ENCODE assay signal across 2 cellular contexts in the genomic region with DNA sequence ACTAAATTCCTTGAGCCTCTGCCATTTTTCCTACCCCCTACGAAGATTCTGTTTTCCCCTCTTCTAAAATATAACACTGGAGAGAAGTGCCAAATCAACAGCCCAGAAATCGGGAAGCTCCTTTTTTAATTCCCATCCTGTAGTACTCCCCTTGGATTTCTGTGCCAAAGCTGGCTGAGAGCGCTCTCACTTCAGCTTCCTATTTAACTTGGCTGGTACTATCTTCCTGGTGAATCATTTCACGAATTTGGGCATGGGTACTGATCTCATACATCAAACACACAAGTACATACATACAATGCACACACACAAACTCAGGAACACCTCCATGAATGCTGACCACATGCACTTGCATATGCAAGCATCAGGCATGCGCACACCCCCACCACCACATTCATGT.
TF ChIP-seq lines count a peak whose summit lies in the region.

No MANE protein-coding gene starts in this region.

TF ChIP-seq in IMR-90, 13 proteins besides CTCF, POLR2A, EP300 and RAD21:
- TF ChIP-seq, protein P1, sequence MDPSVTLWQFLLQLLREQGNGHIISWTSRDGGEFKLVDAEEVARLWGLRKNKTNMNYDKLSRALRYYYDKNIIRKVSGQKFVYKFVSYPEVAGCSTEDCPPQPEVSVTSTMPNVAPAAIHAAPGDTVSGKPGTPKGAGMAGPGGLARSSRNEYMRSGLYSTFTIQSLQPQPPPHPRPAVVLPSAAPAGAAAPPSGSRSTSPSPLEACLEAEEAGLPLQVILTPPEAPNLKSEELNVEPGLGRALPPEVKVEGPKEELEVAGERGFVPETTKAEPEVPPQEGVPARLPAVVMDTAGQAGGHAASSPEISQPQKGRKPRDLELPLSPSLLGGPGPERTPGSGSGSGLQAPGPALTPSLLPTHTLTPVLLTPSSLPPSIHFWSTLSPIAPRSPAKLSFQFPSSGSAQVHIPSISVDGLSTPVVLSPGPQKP (IDR thresholded peaks at IDR 0.05; ENCODE audit: borderline replicate concordance, low read depth, low read length): no peak
- TF ChIP-seq BHLHE40 (IDR thresholded peaks at IDR 0.05; ENCODE audit: low read depth, low read length) (no peak), FOS (IDR thresholded peaks at IDR 0.05; ENCODE audit: low read depth, low read length) (no peak), MXI1 (IDR thresholded peaks at IDR 0.05; ENCODE audit: borderline replicate concordance, low read depth, low read length) (no peak)
TF ChIP-seq in IMR-90: peak in this region for 0.

TF ChIP-seq in H1, 55 proteins besides CTCF, POLR2A, EP300 and RAD21:
- TF ChIP-seq POLR2AphosphoS5 (IDR thresholded peaks at IDR 0.05; ENCODE audit: low read depth, low read length) (no peak), GTF2F1 (IDR thresholded peaks at IDR 0.05; ENCODE audit: borderline replicate concordance, low read depth, low read length) (no peak), BRCA1 (IDR thresholded peaks at IDR 0.05; ENCODE audit: low read depth, low read length) (no peak), BACH1 (IDR thresholded peaks at IDR 0.05; ENCODE audit: low read length) (no peak), RNF2 (IDR thresholded peaks at IDR 0.05; ENCODE audit: borderline replicate concordance, low read depth, low read length, missing control alignments, poor library complexity, severe bottlenecking) (no peak), HDAC6 (IDR thresholded peaks at IDR 0.05; ENCODE audit: low read depth, low read length) (no peak), TEAD4 (IDR thresholded peaks at IDR 0.05; ENCODE audit: low read depth, low read length) (no peak), RXRA (IDR thresholded peaks at IDR 0.05; ENCODE audit: insufficient read depth, low read depth, low read length) (no peak), SP1 (IDR thresholded peaks at IDR 0.05; ENCODE audit: low read depth, low read length) (no peak), MAFK (IDR thresholded peaks at IDR 0.05; ENCODE audit: low read depth, low read length) (no peak), RBBP5 (IDR thresholded peaks at IDR 0.05; ENCODE audit: borderline replicate concordance, low read depth, low read length) (no peak), HDAC2 (IDR thresholded peaks at IDR 0.05; ENCODE audit: borderline replicate concordance in 1 of 2, low read depth in 2 of 2, low read length in 2 of 2) (no peak)
- TF ChIP-seq, protein P2, sequence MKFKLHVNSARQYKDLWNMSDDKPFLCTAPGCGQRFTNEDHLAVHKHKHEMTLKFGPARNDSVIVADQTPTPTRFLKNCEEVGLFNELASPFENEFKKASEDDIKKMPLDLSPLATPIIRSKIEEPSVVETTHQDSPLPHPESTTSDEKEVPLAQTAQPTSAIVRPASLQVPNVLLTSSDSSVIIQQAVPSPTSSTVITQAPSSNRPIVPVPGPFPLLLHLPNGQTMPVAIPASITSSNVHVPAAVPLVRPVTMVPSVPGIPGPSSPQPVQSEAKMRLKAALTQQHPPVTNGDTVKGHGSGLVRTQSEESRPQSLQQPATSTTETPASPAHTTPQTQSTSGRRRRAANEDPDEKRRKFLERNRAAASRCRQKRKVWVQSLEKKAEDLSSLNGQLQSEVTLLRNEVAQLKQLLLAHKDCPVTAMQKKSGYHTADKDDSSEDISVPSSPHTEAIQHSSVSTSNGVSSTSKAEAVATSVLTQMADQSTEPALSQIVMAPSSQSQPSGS (IDR thresholded peaks at IDR 0.05; ENCODE audit: low read length): no peak
